In the genomic region with DNA sequence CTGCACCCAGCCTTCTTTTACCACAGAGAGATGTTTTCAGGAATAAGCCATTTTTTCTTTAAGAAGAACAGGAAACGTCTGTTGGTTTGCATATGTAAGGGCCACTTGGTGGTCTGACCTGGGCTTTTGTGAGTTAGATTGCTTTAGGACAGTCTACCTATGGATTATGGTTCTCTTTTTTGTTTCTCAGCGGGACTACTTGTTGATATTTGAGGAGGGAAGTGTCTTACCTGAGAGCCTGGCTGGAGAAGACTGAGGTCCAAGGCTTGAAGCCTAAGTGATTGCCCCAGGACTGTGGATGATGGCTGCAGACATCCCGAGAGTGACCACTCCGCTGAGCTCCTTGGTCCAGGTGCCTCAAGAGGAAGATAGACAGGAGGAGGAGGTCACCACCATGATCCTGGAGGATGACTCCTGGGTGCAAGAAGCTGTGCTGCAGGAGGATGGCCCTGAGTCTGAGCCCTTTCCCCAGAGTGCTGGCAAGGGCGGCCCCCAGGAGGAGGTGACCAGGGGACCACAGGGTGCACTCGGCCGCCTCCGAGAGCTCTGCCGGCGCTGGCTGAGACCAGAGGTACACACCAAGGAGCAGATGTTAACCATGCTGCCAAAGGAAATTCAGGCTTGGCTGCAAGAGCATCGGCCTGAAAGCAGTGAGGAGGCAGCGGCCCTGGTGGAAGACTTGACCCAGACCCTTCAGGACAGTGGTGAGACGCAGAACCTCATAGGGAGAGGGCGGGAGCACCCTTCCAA, we compare ENCODE assay signal across 12 cellular contexts. TPM values are rescaled to one million over a fixed set of nuclear protein-coding genes. Genes with fewer than 3 reads are reported as not detected.
A peak's percentile ranks its signal among the peaks of the same experiment; 100 is the strongest.
DNase-seq lines count a peak whose midpoint lies in the region; ATAC-seq and TF ChIP-seq lines count a peak whose summit lies in the region.
"Had no signal": no experiment of that assay in that cellular context is flagged by ENCODE, and none has a peak within 500 bp of the region (broad histone marks: within the 10 kb centered on the region; RNA-seq: fewer than 3 reads in every experiment).

No MANE protein-coding gene starts in this region.

- CTCF ChIA-PET in Caco-2 (lab: Charles Lee): no interaction called here

- H3K36me3 ChIP-seq in Caco-2 (ENCODE audit: control insufficient read depth, insufficient read depth, low read length) (peaks cover 3% of the 10 kb centered on the region), ovary (no peaks in the 10 kb centered on the region)

- BruUV-seq in Caco-2 (replicated peaks; lab: Mats Ljungman, UMichigan): no TSS peak

- no peak overlapping the region for H3K4me3 ChIP-seq in Caco-2 (ENCODE audit: low read depth, low read length)
- H3K4me3 ChIP-seq in ovary: no peak overlapping the region
- H3K4me3 ChIP-seq: upper lobe of left lung had no signal

- H3K4me1 ChIP-seq in Caco-2 (peaks cover 31% of the 10 kb centered on the region), ovary (ENCODE audit: insufficient read depth) (peaks cover 5% of the 10 kb centered on the region)

- ATAC-seq in GM18858 (IDR thresholded peaks at IDR 0.05; ENCODE audit: unreplicated experiment) (no peak), HG03039 (IDR thresholded peaks at IDR 0.05; ENCODE audit: unreplicated experiment) (no peak)
- ATAC-seq: activated CD4-positive, alpha-beta T cell treated with anti-CD3 and anti-CD28 coated beads for 36 hours had no signal

- no peak overlapping the region for H3K27ac ChIP-seq in ovary
- H3K27ac ChIP-seq: C4-2B, upper lobe of left lung had no signal

- intact Hi-C loops in Caco-2 (cut with micrococcal nuclease; ENCODE audit: unreplicated experiment) (loop anchor here (10.0 kb wide), 1 partner anchor 111 kb away; a partner anchor contains a TSS), ovary (cut with DNase I) (loop anchor here in 2 of 4 donors (5.0 to 10.0 kb wide), 2 partner anchors 51 to 323 kb away; a partner anchor contains a TSS)

- WGBS in ovary, 3 donors: 88 to 89% (median 89%) methylated on average over 14 of the region's 14 CpGs

- H3K9me3 Mint-ChIP-seq in Caco-2 (ENCODE audit: unreplicated experiment) (no peaks in the 10 kb centered on the region), IgD-negative memory B cell (no peaks in the 10 kb centered on the region), endothelial cell (ENCODE audit: unreplicated experiment) (no peaks in the 10 kb centered on the region), nephron progenitor cell (no peaks in the 10 kb centered on the region)
- H3K9me3 Mint-ChIP-seq: activated T-helper 2 cell treated with anti-CD3 and anti-CD28 coated beads, Interferon-gamma antibody, Interleukin-2, Interleukin-4, amounts not matched to agents 10 μg/mL and 5 μg/mL and 100 μg/mL, durations not matched to agents 14 hours and 24 hours and 36 hours had no signal

- TF ChIP-seq EP300 in ovary (IDR thresholded peaks at IDR 0.05): no peak

- no peak for TF ChIP-seq POLR2A in ovary (IDR thresholded peaks at IDR 0.05)

- H3K36me3 Mint-ChIP-seq in Caco-2 (ENCODE audit: insufficient read depth, unreplicated experiment) (peaks cover 34% of the 10 kb centered on the region), IgD-negative memory B cell (peaks cover 9% of the 10 kb centered on the region), endothelial cell (ENCODE audit: low read depth, unreplicated experiment) (peaks cover 46% of the 10 kb centered on the region), nephron progenitor cell (ENCODE audit: low read depth) (peaks cover 56% of the 10 kb centered on the region)

- H3K27me3 ChIP-seq in Caco-2 (replicated peaks; ENCODE audit: control insufficient read depth, insufficient read depth, low read length): no peaks in the 10 kb centered on the region
- no peaks in the 10 kb centered on the region for H3K27me3 ChIP-seq in ovary
- H3K27me3 ChIP-seq: upper lobe of left lung had no signal

- H3K4me1 Mint-ChIP-seq in Caco-2 (ENCODE audit: low read depth, unreplicated experiment) (peaks cover 41% of the 10 kb centered on the region), IgD-negative memory B cell (peaks cover 32 to 43% (median 42%) of the 10 kb centered on the region in 3 donors), endothelial cell (ENCODE audit: unreplicated experiment) (peaks cover 34% of the 10 kb centered on the region), nephron progenitor cell (peaks cover 52% of the 10 kb centered on the region)

- POLR2A ChIA-PET in Caco-2 (lab: Charles Lee): no interaction called here

- H3K27ac Mint-ChIP-seq in Caco-2 (ENCODE audit: unreplicated experiment) (peak overlapping the region; percentile 33), IgD-negative memory B cell (no peak overlapping the region), endothelial cell (ENCODE audit: unreplicated experiment) (no peak overlapping the region), nephron progenitor cell (peak overlapping the region; percentile 82)
- H3K27ac Mint-ChIP-seq: activated CD4-positive, alpha-beta T cell treated with anti-CD3 and anti-CD28 coated beads for 36 hours; activated T-helper 2 cell treated with anti-CD3 and anti-CD28 coated beads, Interferon-gamma antibody, Interleukin-2, Interleukin-4, amounts not matched to agents 10 μg/mL and 5 μg/mL and 100 μg/mL, durations not matched to agents 14 hours and 24 hours and 36 hours had no signal

- H3K27me3 Mint-ChIP-seq in Caco-2 (ENCODE audit: insufficient read depth, unreplicated experiment): no peaks in the 10 kb centered on the region
- no peaks in the 10 kb centered on the region for H3K27me3 Mint-ChIP-seq in IgD-negative memory B cell
- peaks cover 8% of the 10 kb centered on the region for H3K27me3 Mint-ChIP-seq in endothelial cell (ENCODE audit: unreplicated experiment)
- H3K27me3 Mint-ChIP-seq in nephron progenitor cell (ENCODE audit: low read depth, poor library complexity): peaks cover 2% of the 10 kb centered on the region
- H3K27me3 Mint-ChIP-seq: activated CD4-positive, alpha-beta T cell treated with anti-CD3 and anti-CD28 coated beads for 36 hours had no signal

- DNase-seq in Caco-2: no peak
- no peak for DNase-seq in endothelial cell (ENCODE audit: low spot score)
- no peak for DNase-seq in nephron progenitor cell
- DNase-seq in stimulated activated CD4-positive, alpha-beta T cell treated with anti-CD3 and anti-CD28 coated beads, Interleukin-4, amount 100 ng/mL, for 24 hours: no peak
- no peak for DNase-seq in ovary
- DNase-seq: activated CD4-positive, alpha-beta T cell treated with anti-CD3 and anti-CD28 coated beads for 36 hours had no signal

- H3K4me3 Mint-ChIP-seq in Caco-2 (ENCODE audit: unreplicated experiment) (no peak overlapping the region), IgD-negative memory B cell (peak overlapping the region; percentile 59 to 96 (median 68)), endothelial cell (ENCODE audit: unreplicated experiment) (peak overlapping the region; percentile 26), nephron progenitor cell (peak overlapping the region; percentile 96)
- H3K4me3 Mint-ChIP-seq: activated CD4-positive, alpha-beta T cell treated with anti-CD3 and anti-CD28 coated beads for 36 hours had no signal

- TF ChIP-seq CTCF in Caco-2 (IDR thresholded peaks at IDR 0.05; ENCODE audit: insufficient read depth in 1 of 2, low read depth in 1 of 2, low read length in 1 of 2, severe bottlenecking in 1 of 2, unreplicated experiment in 1 of 2): no peak
- TF ChIP-seq CTCF in endothelial cell (IDR thresholded peaks at IDR 0.05; ENCODE audit: unreplicated experiment): no peak
- TF ChIP-seq CTCF in nephron progenitor cell (IDR thresholded peaks at IDR 0.05): no peak
- TF ChIP-seq CTCF in ovary (IDR thresholded peaks at IDR 0.05): no peak

- H3K9me3 ChIP-seq in Caco-2 (no peaks in the 10 kb centered on the region), ovary (no peaks in the 10 kb centered on the region)
- H3K9me3 ChIP-seq: upper lobe of left lung had no signal

RNA-seq across cellular contexts. Expression of a gene that starts 3.0 kb away (rescaled TPM):
- total RNA-seq in Caco-2 (2022) (12.7 and 12.9 TPM in 2 replicates), endothelial cell (ENCODE audit: unreplicated experiment) (22.0 TPM), ovary (10 to 100 TPM in 3 of 7 donors, 1 to 10 TPM in 4; 5.6 to 13.3 (median 9.2) TPM)
- polyA plus RNA-seq in IgD-negative memory B cell (13.1 TPM), ovary (1 to 10 TPM; 6.8 to 8.2 TPM)

RNA-seq across cellular contexts. Expression of a gene that starts 50.3 kb away (rescaled TPM):
- total RNA-seq in Caco-2 (2022) (32.5 and 32.7 TPM in 2 replicates), endothelial cell (ENCODE audit: unreplicated experiment) (29.5 TPM), ovary (10 to 100 TPM; 18.8 to 36.1 (median 26.9) TPM)
- polyA plus RNA-seq in IgD-negative memory B cell (16.4 TPM), ovary (10 to 100 TPM; 19.9 to 20.7 TPM)

RNA-seq across cellular contexts. Expression of a gene that starts 54.2 kb away (rescaled TPM):
- 7.5 and 8.6 TPM in 2 replicates for total RNA-seq in Caco-2 (2022)
- polyA plus RNA-seq in IgD-negative memory B cell: 5.1 TPM
- 14.3 TPM for total RNA-seq in endothelial cell (ENCODE audit: unreplicated experiment)
- 10 to 100 TPM in 1 of 7 donors, 1 to 10 TPM in 6; 5.1 to 11.5 (median 7.3) TPM for total RNA-seq in ovary
- polyA plus RNA-seq in ovary: 1 to 10 TPM; 2.7 to 7.3 TPM

Comparison
In these comparisons a context has a peak if more than half of its experiments do, and no peak if none do; other contexts are left out.
1. H3K27ac Mint-ChIP-seq: peak in Caco-2 (single experiment) and nephron progenitor cell (single experiment); none in IgD-negative memory B cell (0 of 3) and endothelial cell (single experiment).